1 cellular context compared by ENCODE assay signal in genomic region chr16:24729243-24729966, GRCh38.
TF ChIP-seq lines count a peak whose summit lies in the region.

TSS of gene TNRC6A (plus strand) at chr16:24729651. CDS start at chr16:24729842, 191 bp downstream.

TF ChIP-seq in Ishikawa, 13 proteins besides CTCF, POLR2A, EP300 and RAD21 (continued from another document):
- TF ChIP-seq REST (IDR thresholded peaks at IDR 0.05; ENCODE audit: low read depth), result 0 out of 2 replicates have a peak, but pooled peaks have one; percentile 21
- no peak; the same call in 1 of the 2 replicates for TF ChIP-seq FOXM1 (IDR thresholded peaks at IDR 0.05; ENCODE audit: borderline replicate concordance, low read depth)
- TF ChIP-seq EGR1 (IDR thresholded peaks at IDR 0.05), result peak; percentile 38; the same call in 1 of the 2 replicates
- no peak for TF ChIP-seq CREB1 (IDR thresholded peaks at IDR 0.05; ENCODE audit: low read depth)
